18 cellular contexts compared by ENCODE assay signal in genomic region chr17:14381606-14382005, GRCh38.
DNase-seq lines count a peak whose midpoint lies in the region; ATAC-seq and TF ChIP-seq lines count a peak whose summit lies in the region.
"Had no signal": no experiment of that assay in that cellular context is flagged by ENCODE, and none has a peak within 500 bp of the region (broad histone marks: within the 10 kb centered on the region; RNA-seq: fewer than 3 reads in every experiment).

No MANE protein-coding gene starts in this region.

- TF ChIP-seq CTCF in CD4-positive, alpha-beta T cell (IDR thresholded peaks at IDR 0.05): no peak
- TF ChIP-seq CTCF in natural killer cell (IDR thresholded peaks at IDR 0.05): no peak

- H3K27me3 ChIP-seq in CD4-positive, alpha-beta T cell (ENCODE audit: control insufficient read depth, insufficient read depth, low read length): no peaks in the 10 kb centered on the region
- H3K27me3 ChIP-seq: BLaER1 had no signal

- CTCF ChIA-PET in CD4-positive, alpha-beta T cell (lab: Charles Lee): no interaction called here

- intact Hi-C loops in Right ventricle myocardium inferior (cut with DNase I): no loop called here
- intact Hi-C loops in CD4-positive, alpha-beta T cell (cut with DNase I, micrococcal nuclease): no loop called here
- intact Hi-C loops in natural killer cell (cut with micrococcal nuclease): no loop called here

- no peaks in the 10 kb centered on the region for H3K9me3 ChIP-seq in CD4-positive, alpha-beta T cell (ENCODE audit: control insufficient read depth, low read length)

- no peaks in the 10 kb centered on the region for H3K9me3 Mint-ChIP-seq in activated naive CD4-positive, alpha-beta T cell treated with anti-CD3 and anti-CD28 coated beads, Interleukin-2, amount 50 U/mL, for 24 hours
- H3K9me3 Mint-ChIP-seq in activated naive CD4-positive, alpha-beta T cell treated with anti-CD3 and anti-CD28 coated beads, Interleukin-2, amount 50 U/mL, for 72 hours: no peaks in the 10 kb centered on the region
- H3K9me3 Mint-ChIP-seq in stimulated activated effector memory CD8-positive, alpha-beta T cell treated with anti-CD3 and anti-CD28 coated beads, Interleukin-12 subunit alpha, Interleukin-12 subunit beta, amount 100 ng/mL, for 72 hours: no peaks in the 10 kb centered on the region
- no peaks in the 10 kb centered on the region for H3K9me3 Mint-ChIP-seq in CD4-positive, alpha-beta T cell
- no peaks in the 10 kb centered on the region for H3K9me3 Mint-ChIP-seq in natural killer cell

- H3K36me3 Mint-ChIP-seq in activated naive CD4-positive, alpha-beta T cell treated with anti-CD3 and anti-CD28 coated beads, Interleukin-2, amount 50 U/mL, for 24 hours: no peaks in the 10 kb centered on the region
- H3K36me3 Mint-ChIP-seq in activated naive CD4-positive, alpha-beta T cell treated with anti-CD3 and anti-CD28 coated beads, Interleukin-2, amount 50 U/mL, for 72 hours: no peaks in the 10 kb centered on the region
- H3K36me3 Mint-ChIP-seq in stimulated activated effector memory CD8-positive, alpha-beta T cell treated with anti-CD3 and anti-CD28 coated beads, Interleukin-12 subunit alpha, Interleukin-12 subunit beta, amount 100 ng/mL, for 72 hours: no peaks in the 10 kb centered on the region
- no peaks in the 10 kb centered on the region for H3K36me3 Mint-ChIP-seq in CD4-positive, alpha-beta T cell (ENCODE audit: low read depth)
- H3K36me3 Mint-ChIP-seq in natural killer cell: no peaks in the 10 kb centered on the region

- no peak for DNase-seq in activated naive CD4-positive, alpha-beta T cell treated with anti-CD3 and anti-CD28 coated beads, Interleukin-2, amount 50 U/mL, for 72 hours (ENCODE audit: low spot score in 2 of 2)
- peak; percentile 9 for DNase-seq in NCI-H524 treated with DMSO at 0.1 percent for 48 hours (lab: John Stamatoyannopoulos, UW)
- peak; percentile 60 for DNase-seq in SK-N-DZ (ENCODE audit: low spot score)
- DNase-seq in stimulated activated effector memory CD8-positive, alpha-beta T cell treated with anti-CD3 and anti-CD28 coated beads, Interleukin-12 subunit alpha, Interleukin-12 subunit beta, amount 100 ng/mL, for 72 hours (ENCODE audit: low spot score in 2 of 2): no peak
- no peak for DNase-seq in Right ventricle myocardium inferior (ENCODE audit: missing footprints)
- no peak for DNase-seq in CD4-positive, alpha-beta T cell
- no peak for DNase-seq in natural killer cell
- DNase-seq: CD4-positive, CD25-positive, alpha-beta regulatory T cell; CD8-positive, alpha-beta memory T cell; DMS153; DND-41; H7; HCEC 1CT had no signal

- no peak overlapping the region for H3K27ac ChIP-seq in CD4-positive, alpha-beta T cell (ENCODE audit: low read depth, low read length)
- H3K27ac ChIP-seq: 22Rv1, BLaER1, C4-2B had no signal

- no peaks in the 10 kb centered on the region for H3K4me1 Mint-ChIP-seq in activated naive CD4-positive, alpha-beta T cell treated with anti-CD3 and anti-CD28 coated beads, Interleukin-2, amount 50 U/mL, for 24 hours
- peaks cover 6% of the 10 kb centered on the region for H3K4me1 Mint-ChIP-seq in stimulated activated effector memory CD8-positive, alpha-beta T cell treated with anti-CD3 and anti-CD28 coated beads, Interleukin-12 subunit alpha, Interleukin-12 subunit beta, amount 100 ng/mL, for 72 hours
- H3K4me1 Mint-ChIP-seq in CD4-positive, alpha-beta T cell (ENCODE audit: low read depth): no peaks in the 10 kb centered on the region
- peaks cover 7 to 12% of the 10 kb centered on the region in 2 donors for H3K4me1 Mint-ChIP-seq in natural killer cell
- H3K4me1 Mint-ChIP-seq: B cell had no signal

- no peak overlapping the region for H3K4me3 Mint-ChIP-seq in activated naive CD4-positive, alpha-beta T cell treated with anti-CD3 and anti-CD28 coated beads, Interleukin-2, amount 50 U/mL, for 24 hours
- H3K4me3 Mint-ChIP-seq in stimulated activated effector memory CD8-positive, alpha-beta T cell treated with anti-CD3 and anti-CD28 coated beads, Interleukin-12 subunit alpha, Interleukin-12 subunit beta, amount 100 ng/mL, for 72 hours: no peak overlapping the region
- H3K4me3 Mint-ChIP-seq in CD4-positive, alpha-beta T cell: no peak overlapping the region
- H3K4me3 Mint-ChIP-seq in natural killer cell: no peak overlapping the region
- H3K4me3 Mint-ChIP-seq: B cell; CD4-positive, CD25-positive, alpha-beta regulatory T cell; CD8-positive, alpha-beta memory T cell had no signal

- no peaks in the 10 kb centered on the region for H3K27me3 Mint-ChIP-seq in activated naive CD4-positive, alpha-beta T cell treated with anti-CD3 and anti-CD28 coated beads, Interleukin-2, amount 50 U/mL, for 24 hours
- no peaks in the 10 kb centered on the region for H3K27me3 Mint-ChIP-seq in CD4-positive, alpha-beta T cell
- H3K27me3 Mint-ChIP-seq in natural killer cell (ENCODE audit: low read depth in 2 of 2): no peaks in the 10 kb centered on the region
- H3K27me3 Mint-ChIP-seq: B cell; CD4-positive, CD25-positive, alpha-beta regulatory T cell; CD8-positive, alpha-beta memory T cell had no signal

- peak overlapping the region; percentile 15 for H3K27ac Mint-ChIP-seq in activated naive CD4-positive, alpha-beta T cell treated with anti-CD3 and anti-CD28 coated beads, Interleukin-2, amount 50 U/mL, for 24 hours
- no peak overlapping the region for H3K27ac Mint-ChIP-seq in activated naive CD4-positive, alpha-beta T cell treated with anti-CD3 and anti-CD28 coated beads, Interleukin-2, amount 50 U/mL, for 72 hours
- no peak overlapping the region for H3K27ac Mint-ChIP-seq in stimulated activated effector memory CD8-positive, alpha-beta T cell treated with anti-CD3 and anti-CD28 coated beads, Interleukin-12 subunit alpha, Interleukin-12 subunit beta, amount 100 ng/mL, for 72 hours
- no peak overlapping the region for H3K27ac Mint-ChIP-seq in CD4-positive, alpha-beta T cell
- H3K27ac Mint-ChIP-seq in natural killer cell: no peak overlapping the region
- H3K27ac Mint-ChIP-seq: B cell; CD8-positive, alpha-beta memory T cell had no signal

- POLR2A ChIA-PET in CD4-positive, alpha-beta T cell (lab: Charles Lee): no interaction called here

- no peak for ATAC-seq in activated naive CD4-positive, alpha-beta T cell treated with anti-CD3 and anti-CD28 coated beads, Interleukin-2, amount 50 U/mL, for 72 hours
- ATAC-seq in stimulated activated effector memory CD8-positive, alpha-beta T cell treated with anti-CD3 and anti-CD28 coated beads, Interleukin-12 subunit alpha, Interleukin-12 subunit beta, amount 100 ng/mL, for 72 hours: no peak
- no peak for ATAC-seq in Right ventricle myocardium inferior
- ATAC-seq in CD4-positive, alpha-beta T cell (ENCODE audit: poor library complexity): no peak
- no peak for ATAC-seq in natural killer cell

Comparison
In these comparisons a context has a peak if more than half of its experiments do, and no peak if none do; other contexts are left out.
1. DNase-seq: peak in NCI-H524 treated with DMSO at 0.1 percent for 48 hours (single experiment) and SK-N-DZ (single experiment); none in activated naive CD4-positive, alpha-beta T cell treated with anti-CD3 and anti-CD28 coated beads, Interleukin-2, amount 50 U/mL, for 72 hours (0 of 2), stimulated activated effector memory CD8-positive, alpha-beta T cell treated with anti-CD3 and anti-CD28 coated beads, Interleukin-12 subunit alpha, Interleukin-12 subunit beta, amount 100 ng/mL, for 72 hours (0 of 2), Right ventricle myocardium inferior (single experiment), CD4-positive, alpha-beta T cell (0 of 10) and natural killer cell (single experiment).